In genomic region chr15:71473751-71474150, GRCh38 we compare ENCODE assay signal across 10 cellular contexts.
"Had no signal": no experiment of that assay in that cellular context is flagged by ENCODE, and none has a peak within 500 bp of the region (broad histone marks: within the 10 kb centered on the region; RNA-seq: fewer than 3 reads in every experiment).

No MANE protein-coding gene starts in this region.

- H3K27ac ChIP-seq: HL-60, KMS-11 had no signal

- H3K4me3 ChIP-seq: GM23338 had no signal

- H3K9ac ChIP-seq: KMS-11 had no signal

- FAIRE-seq: H1, H54, HepG2 had no signal

- H2AFZ ChIP-seq: GM23338 had no signal

- DNase-seq: H9, HCEC 1CT, HFFc6, KBM-7 had no signal

- H3K4me2 ChIP-seq: GM23338, KMS-11 had no signal
